ENCODE assay signal across 27 cellular contexts in genomic region chr9:120626512-120626911, GRCh38. TPM values are rescaled to one million over a fixed set of nuclear protein-coding genes. Genes with fewer than 3 reads are reported as not detected.
A peak's percentile ranks its signal among the peaks of the same experiment; 100 is the strongest.
DNase-seq lines count a peak whose midpoint lies in the region; ATAC-seq, FAIRE-seq and TF ChIP-seq lines count a peak whose summit lies in the region.
"Had no signal": no experiment of that assay in that cellular context is flagged by ENCODE, and none has a peak within 500 bp of the region (broad histone marks: within the 10 kb centered on the region; RNA-seq: fewer than 3 reads in every experiment).

No MANE protein-coding gene starts in this region.

- H3K4me1 ChIP-seq in A549 = peaks cover 84% of the 10 kb centered on the region
- H3K4me1 ChIP-seq: Caco-2, SJSA1 had no signal

- H3K27ac ChIP-seq in A549 (peak overlapping the region; percentile 90 to 94), VCaP (peak overlapping the region; percentile 92)
- H3K27ac ChIP-seq: HL-60, SJSA1 had no signal

- no peak for TF ChIP-seq POLR2A in A549 (IDR thresholded peaks at IDR 0.05; ENCODE audit: low read length)

- TF ChIP-seq RAD21 in A549 (conservative IDR thresholded peaks at IDR 0.05 in 1 of 2, IDR thresholded peaks at IDR 0.05 in 1 of 2) = no peak

- H3K9me3 ChIP-seq in A549 = no peaks in the 10 kb centered on the region
- H3K9me3 ChIP-seq: Caco-2, SJSA1 had no signal

- peak overlapping the region; percentile 66 for H3K4me2 ChIP-seq in A549

- H3K4me3 ChIP-seq in A549 = no peak overlapping the region; the same call in 2 of the 3 replicates
- H3K4me3 ChIP-seq: GM12878, SJSA1 had no signal

- ATAC-seq in A549 = no peak
- ATAC-seq in left colon = peak; percentile 32
- no peak for ATAC-seq in stimulated activated effector memory CD8-positive, alpha-beta T cell treated with anti-CD3 and anti-CD28 coated beads, Interleukin-12 subunit alpha, Interleukin-12 subunit beta, amount 100 ng/mL, for 72 hours
- ATAC-seq in GM21723 (IDR thresholded peaks at IDR 0.05; ENCODE audit: unreplicated experiment) = no peak
- ATAC-seq in left ventricle myocardium superior = no peak
- ATAC-seq: CD8-positive, alpha-beta T cell; GM12878 had no signal

- H3K27ac Mint-ChIP-seq in stimulated activated effector memory CD8-positive, alpha-beta T cell treated with anti-CD3 and anti-CD28 coated beads, Interleukin-12 subunit alpha, Interleukin-12 subunit beta, amount 100 ng/mL, for 72 hours = peak overlapping the region; percentile 32
- H3K27ac Mint-ChIP-seq: CD8-positive, alpha-beta T cell had no signal

- no peak for TF ChIP-seq EP300 in A549 (IDR thresholded peaks at IDR 0.05)

- POLR2A ChIA-PET in A549 (lab: Yijun Ruan, JAX) = no interaction called here

- no peaks in the 10 kb centered on the region for H3K9me3 Mint-ChIP-seq in stimulated activated effector memory CD8-positive, alpha-beta T cell treated with anti-CD3 and anti-CD28 coated beads, Interleukin-12 subunit alpha, Interleukin-12 subunit beta, amount 100 ng/mL, for 72 hours
- H3K9me3 Mint-ChIP-seq: CD8-positive, alpha-beta T cell had no signal

- no peak overlapping the region for H3K4me3 Mint-ChIP-seq in stimulated activated effector memory CD8-positive, alpha-beta T cell treated with anti-CD3 and anti-CD28 coated beads, Interleukin-12 subunit alpha, Interleukin-12 subunit beta, amount 100 ng/mL, for 72 hours
- H3K4me3 Mint-ChIP-seq: CD8-positive, alpha-beta T cell had no signal

- DNase-seq in A549 (ENCODE audit: low read depth in 1 of 2, low spot score in 1 of 2) (no peak), left colon (no peak), NCI-H82 treated with DMSO at 0.1 percent for 48 hours (lab: John Stamatoyannopoulos, UW; ENCODE audit: unreplicated experiment) (no peak), NCI-H2196 (lab: John Stamatoyannopoulos, UW; ENCODE audit: unreplicated experiment) (no peak), left ventricle myocardium superior (no peak)
- no peak for DNase-seq in stimulated activated effector memory CD8-positive, alpha-beta T cell treated with anti-CD3 and anti-CD28 coated beads, Interleukin-12 subunit alpha, Interleukin-12 subunit beta, amount 100 ng/mL, for 72 hours (ENCODE audit: low spot score in 2 of 2)
- DNase-seq: Caco-2; CD8-positive, alpha-beta T cell; EL; GDM1; NCI-H1092; NCI-H1417 treated with DMSO at 0.1 percent for 48 hours; NCI-H187; NCI-H2081 treated with DMSO at 0.1 percent for 48 hours; NCI-H2171; NCI-H345; NCI-H524; NCI-H748 treated with DMSO at 0.1 percent for 48 hours; NK-92 treated with Interleukin-12 subunit alpha and Interleukin-12 subunit beta, amount 100 ng/mL, for 24 hours; Right ventricle myocardium superior; RPMI8226 had no signal

- no peaks in the 10 kb centered on the region for H3K36me3 Mint-ChIP-seq in stimulated activated effector memory CD8-positive, alpha-beta T cell treated with anti-CD3 and anti-CD28 coated beads, Interleukin-12 subunit alpha, Interleukin-12 subunit beta, amount 100 ng/mL, for 72 hours
- H3K36me3 Mint-ChIP-seq: CD8-positive, alpha-beta T cell had no signal

- TF ChIP-seq CTCF in A549 (IDR thresholded peaks at IDR 0.05) (no peak), VCaP (conservative IDR thresholded peaks at IDR 0.05) (no peak)

- WGBS in A549 (ENCODE audit: missing lambda C conversion rate) = 59% methylated on average over 1 of the region's 1 CpG

- FAIRE-seq in A549 (lab: Jason Lieb, UNC) = no peak
- FAIRE-seq: A204.1, GM12878 had no signal

- intact Hi-C loops in left colon (cut with DNase I, micrococcal nuclease) = no loop called here
- intact Hi-C loops in left ventricle myocardium superior (cut with micrococcal nuclease) = no loop called here

- CTCF ChIA-PET in A549 (lab: Yijun Ruan, JAX) = interaction anchor here (1.0 to 1.9 kb wide), 3 partner anchors 86 to 129 kb away, joined by 3 to 5 read pairs (median 4); no protein-coding TSS in a partner anchor

- H3K4me1 Mint-ChIP-seq in stimulated activated effector memory CD8-positive, alpha-beta T cell treated with anti-CD3 and anti-CD28 coated beads, Interleukin-12 subunit alpha, Interleukin-12 subunit beta, amount 100 ng/mL, for 72 hours = no peaks in the 10 kb centered on the region

TF ChIP-seq in A549, 52 proteins besides CTCF, POLR2A, EP300 and RAD21:
- TF ChIP-seq PHF8 (IDR thresholded peaks at IDR 0.05; ENCODE audit: borderline replicate concordance, low read depth) (no peak), ZC3H11A (IDR thresholded peaks at IDR 0.05) (no peak), MYC (IDR thresholded peaks at IDR 0.05; ENCODE audit: borderline replicate concordance, low read length) (no peak), SREBF2 (IDR thresholded peaks at IDR 0.05) (no peak), FOSL2 (IDR thresholded peaks at IDR 0.05) (no peak), FOSL2 (CRISPR knock-in tag; IDR thresholded peaks at IDR 0.05) (no peak), KDM5A (IDR thresholded peaks at IDR 0.05) (no peak), ZNF302 (CRISPR knock-in tag; IDR thresholded peaks at IDR 0.05) (no peak), JUN (IDR thresholded peaks at IDR 0.05) (no peak), RARB (CRISPR knock-in tag; IDR thresholded peaks at IDR 0.05) (no peak), SMC3 (IDR thresholded peaks at IDR 0.05) (no peak), PBX3 (IDR thresholded peaks at IDR 0.05) (no peak), RCOR1 (IDR thresholded peaks at IDR 0.05; ENCODE audit: low read depth, low read length) (no peak), CEBPB (IDR thresholded peaks at IDR 0.05) (no peak), ELK1 (IDR thresholded peaks at IDR 0.05; ENCODE audit: low read depth, low read length) (no peak), BCL3 (IDR thresholded peaks at IDR 0.05) (no peak), NPAS2 (CRISPR knock-in tag; IDR thresholded peaks at IDR 0.05; ENCODE audit: borderline replicate concordance) (no peak), RFX5 (IDR thresholded peaks at IDR 0.05) (no peak)

RNA-seq across cellular contexts. Expression of gene CDK5RAP2, which starts 46.5 kb away (rescaled TPM):
- polyA plus RNA-seq in A549 (2011; rRNA removed) = 37.1 and 44.6 TPM in 2 replicates
- polyA plus RNA-seq in A549 (2012; cell fraction: cytosol; rRNA removed) = 31.3 and 34.2 TPM in 2 replicates
- 78.3 and 93.3 TPM in 2 replicates for polyA plus RNA-seq in A549 (2012; cell fraction: nucleus; rRNA removed)
- 28.7 to 31.9 TPM (median 29.1 TPM) in 3 replicates for polyA plus RNA-seq in A549 (2017; fragmentation: RNase III; extraction: RNeasy Plus Mini Kit Qiagen cat#74134 plus additional on column Dnase treatment)
- polyA minus RNA-seq in A549 (2011; rRNA and poly(A)+ RNA removed) = 62.0 and 63.0 TPM in 2 replicates
- total RNA-seq in left colon = 10 to 100 TPM; 27.1 to 36.7 TPM
- 83.6 TPM for total RNA-seq in left ventricle myocardium superior
